ENCODE assay signal across 36 cellular contexts in genomic region chr12:4478933-4479332, GRCh38. TPM values are rescaled to one million over a fixed set of nuclear protein-coding genes. Genes with fewer than 3 reads are reported as not detected.
"Had no signal": no experiment of that assay in that cellular context is flagged by ENCODE, and none has a peak within 500 bp of the region (broad histone marks: within the 10 kb centered on the region; RNA-seq: fewer than 3 reads in every experiment).

No MANE protein-coding gene starts in this region.

- H3K4me3 ChIP-seq: breast epithelium, upper lobe of left lung had no signal

- H3K27ac ChIP-seq: breast epithelium, neutrophil, upper lobe of left lung, WERI-Rb-1 had no signal

- H3K4me1 ChIP-seq: breast epithelium, upper lobe of left lung had no signal

- H3K27me3 ChIP-seq: breast epithelium, upper lobe of left lung had no signal

- H3K9me3 ChIP-seq: breast epithelium, neutrophil had no signal

- DNase-seq: activated CD4-positive, alpha-beta memory T cell treated with anti-CD3 and anti-CD28 coated beads for 36 hours; activated CD4-positive, alpha-beta T cell treated with anti-CD3 and anti-CD28 coated beads, Interleukin-2, amount 10 ng/mL, durations not matched to agents 24 days and 14 days; activated CD4-positive, CD25-positive, alpha-beta regulatory T cell treated with anti-CD3 and anti-CD28 coated beads, Interleukin-2, amount 50 U/mL, for 72 hours; activated CD8-positive, alpha-beta memory T cell treated with anti-CD3 and anti-CD28 coated beads, Interleukin-2, amount 50 U/mL, for 4 hours; activated naive CD8-positive, alpha-beta T cell treated with anti-CD3 and anti-CD28 coated beads, Interleukin-2, amount 50 U/mL, for 24 hours; activated T-cell treated with anti-CD3 and anti-CD28 coated beads, Interleukin-2, amount 50 U/mL, for 24 hours; central memory CD4-positive, alpha-beta T cell; endodermal cell; foreskin fibroblast; head of caudate nucleus; hippocampal formation; kidney; left colon; mammary epithelial cell; naive B cell; nephron progenitor cell; small intestine; stimulated activated CD4-positive, alpha-beta T cell treated with anti-CD3 and anti-CD28 coated beads, Interleukin-4, amount 100 ng/mL, for 24 hours; stimulated activated naive CD8-positive, alpha-beta T cell treated with anti-CD3 and anti-CD28 coated beads, Interleukin-15, amount 100 ng/mL, for 72 hours; substantia nigra; T1000; upper lobe of left lung; WERI-Rb-1 had no signal

- H3K36me3 ChIP-seq: breast epithelium, neutrophil, upper lobe of left lung, WERI-Rb-1 had no signal

- ATAC-seq: activated naive CD8-positive, alpha-beta T cell treated with anti-CD3 and anti-CD28 coated beads, Interleukin-2, amount 50 U/mL, for 24 hours; activated T-helper 17 cell treated with anti-CD3 and anti-CD28 coated beads, Interleukin-2, amount 50 U/mL, for 72 hours; esophagus mucosa; left colon; sciatic nerve; stimulated activated effector memory CD8-positive, alpha-beta T cell treated with anti-CD3 and anti-CD28 coated beads, Interleukin-12 subunit alpha, Interleukin-12 subunit beta, amount 100 ng/mL, for 72 hours; stimulated activated naive CD8-positive, alpha-beta T cell treated with anti-CD3 and anti-CD28 coated beads, Interleukin-15, amount 100 ng/mL, for 72 hours had no signal

RNA-seq across cellular contexts. Expression of gene FGF6, which starts 33.3 kb away (rescaled TPM):
- total RNA-seq: activated CD4-positive, alpha-beta memory T cell treated with anti-CD3 and anti-CD28 coated beads for 36 hours; activated CD4-positive, alpha-beta T cell treated with anti-CD3 and anti-CD28 coated beads, Interleukin-2, amount 10 ng/mL, durations not matched to agents 24 days and 14 days; activated CD8-positive, alpha-beta memory T cell treated with anti-CD3 and anti-CD28 coated beads for 36 hours; activated T-helper 17 cell treated with anti-CD3 and anti-CD28 coated beads, Interleukin-2, amount 50 U/mL, for 72 hours; breast epithelium; endodermal cell; esophagus mucosa; kidney; left colon; liver; mammary epithelial cell; mesothelial cell of epicardium; osteocyte; progenitor cell of endocrine pancreas; renal cortical epithelial cell; sciatic nerve; upper lobe of left lung had no signal
- polyA plus RNA-seq: liver, mammary epithelial cell, small intestine, thymus had no signal
